ENCODE assay signal across 28 cellular contexts in the genomic region with DNA sequence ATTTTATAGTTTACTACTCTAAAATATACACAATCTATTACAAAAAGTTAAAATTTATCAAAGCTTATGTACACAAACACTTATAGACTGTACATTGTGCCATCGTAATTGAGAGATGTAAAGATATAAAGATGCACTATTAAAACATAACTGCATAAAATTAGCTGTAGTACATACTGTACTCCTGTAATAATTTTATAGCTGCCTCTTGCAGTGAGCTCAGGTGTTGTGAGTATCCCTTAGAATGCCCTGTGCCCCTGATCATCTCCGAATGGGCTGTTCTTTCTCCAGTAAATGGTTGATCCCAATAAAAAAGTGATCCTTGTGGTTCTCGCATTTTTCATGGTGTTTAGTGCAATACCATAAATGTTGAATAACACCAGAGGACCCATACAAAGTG.
"Had no signal": no experiment of that assay in that cellular context is flagged by ENCODE, and none has a peak within 500 bp of the region (broad histone marks: within the 10 kb centered on the region; RNA-seq: fewer than 3 reads in every experiment).

No MANE protein-coding gene starts in this region.

- H3K36me3 ChIP-seq: brain microvascular endothelial cell, WERI-Rb-1 had no signal

- H3K9me3 ChIP-seq: esophagus squamous epithelium had no signal

- FAIRE-seq: bronchial epithelial cell, frontal cortex, TTC549 had no signal

- DNase-seq: activated B cell treated with CpG ODN at 0.5 μM for 24 hours; activated CD4-positive, alpha-beta T cell treated with anti-CD3 and anti-CD28 coated beads for 48 hours; activated CD4-positive, alpha-beta T cell treated with anti-CD3 and anti-CD28 coated beads, Interleukin-2, amount 50 U/mL, for 1 hour; activated CD4-positive, alpha-beta T cell treated with anti-CD3 and anti-CD28 coated beads, Interleukin-2, amount 50 U/mL, for 48 hours; activated CD8-positive, alpha-beta memory T cell treated with anti-CD3 and anti-CD28 coated beads for 24 hours; activated CD8-positive, alpha-beta T cell treated with anti-CD3 and anti-CD28 coated beads for 36 hours; activated effector memory CD4-positive, alpha-beta T cell treated with Interleukin-2 at 50 U/mL for 16 hours; activated gamma-delta T cell treated with Interleukin-2 at 50 U/mL for 16 hours; activated naive CD4-positive, alpha-beta T cell treated with anti-CD3 and anti-CD28 coated beads, Interleukin-2, amount 50 U/mL, for 16 hours; activated naive CD4-positive, alpha-beta T cell treated with Interleukin-2 at 50 U/mL for 16 hours; activated T-cell treated with anti-CD3 and anti-CD28 coated beads, Interleukin-2, amount 50 U/mL, for 4 hours; amniotic stem cell; anterior cingulate cortex; brain microvascular endothelial cell; dorsolateral prefrontal cortex; effector memory CD4-positive, alpha-beta T cell; endodermal cell; esophagus squamous epithelium; foreskin fibroblast; head of caudate nucleus; T-helper 2 cell; WERI-Rb-1 had no signal

- H3K27ac ChIP-seq: brain microvascular endothelial cell, coronary artery, dorsolateral prefrontal cortex, esophagus squamous epithelium, WERI-Rb-1 had no signal

- H3K27me3 ChIP-seq: brain microvascular endothelial cell, esophagus squamous epithelium had no signal

- H3K4me1 ChIP-seq: esophagus squamous epithelium had no signal

- H3K4me3 ChIP-seq: coronary artery, dorsolateral prefrontal cortex, esophagus squamous epithelium had no signal

- ATAC-seq: activated CD4-positive, CD25-positive, alpha-beta regulatory T cell treated with anti-CD3 and anti-CD28 coated beads, Interleukin-2, amount 50 U/mL, for 24 hours; activated CD8-positive, alpha-beta T cell treated with anti-CD3 and anti-CD28 coated beads for 36 hours; activated T-cell treated with anti-CD3 and anti-CD28 coated beads, Interleukin-2, amount 50 U/mL, for 4 hours; activated T-helper 17 cell treated with anti-CD3 and anti-CD28 coated beads, Interleukin-2, amount 50 U/mL, for 72 hours had no signal
